Comparison of ENCODE assay signal across 1 cellular context in the genomic region with DNA sequence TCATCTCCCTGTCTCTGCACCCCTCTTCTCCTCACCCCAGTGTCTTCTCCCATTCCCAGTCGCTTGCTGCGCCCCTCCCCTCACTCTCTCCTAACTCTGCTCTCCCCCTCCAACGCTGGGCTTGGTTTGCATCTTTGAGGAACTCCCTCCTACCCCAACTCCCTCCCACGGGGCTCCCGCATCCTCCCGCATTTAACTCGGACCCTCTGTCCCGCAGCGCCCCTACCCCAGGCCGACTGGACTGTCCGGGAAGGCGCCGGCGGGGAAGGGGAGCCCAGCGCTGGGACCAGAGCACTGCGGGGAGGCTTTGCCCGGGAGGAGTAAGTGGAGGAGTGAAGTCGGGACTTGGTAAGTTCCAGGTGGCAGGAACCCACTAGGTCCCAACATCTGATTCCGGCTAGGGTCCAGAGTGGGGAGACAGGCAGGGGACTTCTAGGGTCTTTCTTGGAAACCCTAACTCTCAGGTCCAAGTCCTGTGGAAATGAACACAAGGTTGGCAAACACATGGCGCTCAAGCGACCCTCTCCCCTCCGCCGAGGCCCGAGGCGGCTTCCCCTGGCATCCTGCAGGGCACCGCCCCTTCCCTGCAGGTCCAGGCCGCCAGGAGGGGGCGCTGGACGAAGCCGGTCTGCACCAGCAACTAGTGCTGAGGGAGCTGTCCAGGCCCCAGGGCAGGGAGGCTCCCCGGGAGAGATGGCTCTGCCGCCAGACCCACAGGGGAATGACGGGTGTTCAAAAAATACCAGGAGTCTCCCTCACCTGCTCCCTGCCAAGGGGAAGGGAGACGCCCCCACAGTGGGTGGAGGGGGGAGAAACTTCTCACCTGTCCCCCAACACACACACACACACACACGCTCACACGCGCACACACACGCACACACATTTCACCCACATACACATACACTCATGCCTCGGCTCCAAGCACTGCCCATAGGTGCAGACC.
TF ChIP-seq lines count a peak whose summit lies in the region.

No MANE protein-coding gene starts in this region.

TF ChIP-seq in WTC11, 78 proteins besides CTCF, POLR2A, EP300 and RAD21 (continued from another document):
- TF ChIP-seq, protein P1, sequence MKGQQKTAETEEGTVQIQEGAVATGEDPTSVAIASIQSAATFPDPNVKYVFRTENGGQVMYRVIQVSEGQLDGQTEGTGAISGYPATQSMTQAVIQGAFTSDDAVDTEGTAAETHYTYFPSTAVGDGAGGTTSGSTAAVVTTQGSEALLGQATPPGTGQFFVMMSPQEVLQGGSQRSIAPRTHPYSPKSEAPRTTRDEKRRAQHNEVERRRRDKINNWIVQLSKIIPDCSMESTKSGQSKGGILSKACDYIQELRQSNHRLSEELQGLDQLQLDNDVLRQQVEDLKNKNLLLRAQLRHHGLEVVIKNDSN (CRISPR knock-in tag; IDR thresholded peaks at IDR 0.05): no peak
- no peak for TF ChIP-seq NR3C1 (CRISPR knock-in tag; conservative IDR thresholded peaks at IDR 0.05; ENCODE audit: low read depth)
- no peak for TF ChIP-seq SOX15 (CRISPR knock-in tag; IDR thresholded peaks at IDR 0.05)
- TF ChIP-seq ZNF416 (CRISPR knock-in tag; IDR thresholded peaks at IDR 0.05): no peak
- TF ChIP-seq CREB1 (CRISPR knock-in tag; IDR thresholded peaks at IDR 0.05): no peak
- TF ChIP-seq ZNF138 (CRISPR knock-in tag; conservative IDR thresholded peaks at IDR 0.05): 0 out of 2 replicates have a peak, but pooled peaks have one; percentile 4
- TF ChIP-seq SMAD3 (CRISPR knock-in tag; IDR thresholded peaks at IDR 0.05; ENCODE audit: borderline replicate concordance): no peak
- no peak for TF ChIP-seq GTF2I (CRISPR knock-in tag; conservative IDR thresholded peaks at IDR 0.05)
- TF ChIP-seq, protein P2, sequence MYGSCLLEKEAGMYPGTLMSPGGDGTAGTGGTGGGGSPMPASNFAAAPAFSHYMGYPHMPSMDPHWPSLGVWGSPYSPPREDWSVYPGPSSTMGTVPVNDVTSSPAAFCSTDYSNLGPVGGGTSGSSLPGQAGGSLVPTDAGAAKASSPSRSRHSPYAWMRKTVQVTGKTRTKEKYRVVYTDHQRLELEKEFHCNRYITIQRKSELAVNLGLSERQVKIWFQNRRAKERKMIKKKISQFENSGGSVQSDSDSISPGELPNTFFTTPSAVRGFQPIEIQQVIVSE (CRISPR knock-in tag; IDR thresholded peaks at IDR 0.05; ENCODE audit: borderline replicate concordance): no peak
- TF ChIP-seq ESRRA (CRISPR knock-in tag; IDR thresholded peaks at IDR 0.05; ENCODE audit: borderline replicate concordance): no peak
- TF ChIP-seq TEAD4 (CRISPR knock-in tag; IDR thresholded peaks at IDR 0.05): no peak; the same call in 1 of the 2 replicates
TF ChIP-seq in WTC11: peak in this region for 8.
